29 cellular contexts compared by ENCODE assay signal in the genomic region with DNA sequence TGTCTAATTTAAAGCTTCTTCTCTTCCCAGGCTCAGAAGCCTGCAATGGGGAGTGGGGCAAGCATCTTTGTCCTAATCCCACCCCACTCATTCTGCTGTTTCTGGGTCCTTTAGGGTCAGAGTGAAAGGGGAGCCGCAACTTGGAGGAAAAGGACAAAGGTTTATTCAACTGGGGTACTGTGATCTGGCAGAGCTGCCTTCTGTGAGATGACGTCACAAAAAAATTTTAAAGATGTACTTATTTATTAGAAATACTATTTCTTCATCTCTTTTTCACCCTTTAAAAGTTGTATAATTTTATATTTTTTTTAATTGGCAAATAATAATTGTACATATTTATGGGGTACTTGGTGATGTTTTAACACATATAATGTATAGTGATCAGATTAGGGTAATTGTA.
"Had no signal": no experiment of that assay in that cellular context is flagged by ENCODE, and none has a peak within 500 bp of the region (broad histone marks: within the 10 kb centered on the region; RNA-seq: fewer than 3 reads in every experiment).

No MANE protein-coding gene starts in this region.

- H3K4me3 ChIP-seq: stomach, suprapubic skin, testis, thoracic aorta, thyroid gland, tibial artery, tibial nerve, transverse colon, upper lobe of left lung, upper lobe of right lung, uterus, vagina had no signal

- FAIRE-seq: urothelium cell line had no signal

- H3K27me3 ChIP-seq: stomach, suprapubic skin, testis, thyroid gland, tibial artery, tibial nerve, transverse colon, upper lobe of left lung, upper lobe of right lung, uterus, vagina had no signal

- H3K4me3 Mint-ChIP-seq: stimulated activated effector memory CD8-positive, alpha-beta T cell treated with anti-CD3 and anti-CD28 coated beads, Interleukin-12 subunit alpha, Interleukin-12 subunit beta, amount 100 ng/mL, for 72 hours; stimulated activated memory B cell treated with anti-CD40 and anti-IgM and Interleukin-4, amounts not matched to agents 10 μg/mL and 1 μg/mL and 100 μg/mL, for 72 hours; stimulated activated naive B cell treated with anti-CD40 and anti-IgM and Interleukin-4, amounts not matched to agents 10 μg/mL and 1 μg/mL and 100 μg/mL, for 72 hours; stimulated activated naive CD8-positive, alpha-beta T cell treated with anti-CD3 and anti-CD28 coated beads, Interleukin-15, amount 100 ng/mL, for 72 hours; stimulated activated naive CD8-positive, alpha-beta T cell treated with anti-CD3 and anti-CD28 coated beads, Interleukin-15, Interleukin-2, amounts not matched to agents 100 ng/mL and 50 ng/mL, for 24 hours; type B pancreatic cell had no signal

- H3K27ac Mint-ChIP-seq: stimulated activated effector memory CD8-positive, alpha-beta T cell treated with anti-CD3 and anti-CD28 coated beads, Interleukin-12 subunit alpha, Interleukin-12 subunit beta, amount 100 ng/mL, for 72 hours; stimulated activated memory B cell treated with anti-CD40 and anti-IgM and Interleukin-4, amounts not matched to agents 10 μg/mL and 1 μg/mL and 100 μg/mL, for 72 hours; stimulated activated naive B cell treated with anti-CD40 and anti-IgM and Interleukin-4, amounts not matched to agents 10 μg/mL and 1 μg/mL and 100 μg/mL, for 72 hours; stimulated activated naive CD8-positive, alpha-beta T cell treated with anti-CD3 and anti-CD28 coated beads, Interleukin-15, amount 100 ng/mL, for 72 hours; stimulated activated naive CD8-positive, alpha-beta T cell treated with anti-CD3 and anti-CD28 coated beads, Interleukin-15, Interleukin-2, amounts not matched to agents 100 ng/mL and 50 ng/mL, for 24 hours; type B pancreatic cell had no signal

- H3K36me3 ChIP-seq: stomach, suprapubic skin, thoracic aorta, thyroid gland, tibial artery, tibial nerve, transverse colon, upper lobe of left lung, upper lobe of right lung, uterus, vagina had no signal

- H3K4me1 Mint-ChIP-seq: stimulated activated effector memory CD8-positive, alpha-beta T cell treated with anti-CD3 and anti-CD28 coated beads, Interleukin-12 subunit alpha, Interleukin-12 subunit beta, amount 100 ng/mL, for 72 hours; stimulated activated memory B cell treated with anti-CD40 and anti-IgM and Interleukin-4, amounts not matched to agents 10 μg/mL and 1 μg/mL and 100 μg/mL, for 72 hours; stimulated activated naive B cell treated with anti-CD40 and anti-IgM and Interleukin-4, amounts not matched to agents 10 μg/mL and 1 μg/mL and 100 μg/mL, for 72 hours; stimulated activated naive CD8-positive, alpha-beta T cell treated with anti-CD3 and anti-CD28 coated beads, Interleukin-15, amount 100 ng/mL, for 72 hours had no signal

- H3K27ac ChIP-seq: stomach, suprapubic skin, testis, thoracic aorta, thyroid gland, tibial artery, tibial nerve, transverse colon, upper lobe of left lung, upper lobe of right lung, uterus, vagina had no signal

- DNase-seq: stimulated activated CD4-positive, alpha-beta T cell treated with anti-CD3 and anti-CD28 coated beads, Interleukin-2, amount 100 ng/mL, for 48 hours; stimulated activated CD4-positive, alpha-beta T cell treated with anti-CD3 and anti-CD28 coated beads, Interleukin-4, amount 100 ng/mL, for 1 hour; stimulated activated CD4-positive, alpha-beta T cell treated with anti-CD3 and anti-CD28 coated beads, Interleukin-4, amount 100 ng/mL, for 24 hours; stimulated activated CD4-positive, alpha-beta T cell treated with anti-CD3 and anti-CD28 coated beads, Interleukin-4, amount 100 ng/mL, for 4 hours; stimulated activated CD8-positive, alpha-beta memory T cell treated with anti-CD3 and anti-CD28 coated beads, Interleukin-4, amount 100 ng/mL, for 48 hours; stimulated activated naive B cell treated with anti-CD40 and anti-IgM and Interleukin-4, amounts not matched to agents 10 μg/mL and 1 μg/mL and 100 μg/mL, for 72 hours; stimulated activated naive CD4-positive, alpha-beta T cell; stimulated activated naive CD4-positive, alpha-beta T cell treated with Interleukin-2 at 50 U/mL for 16 hours; stimulated activated naive CD8-positive, alpha-beta T cell treated with anti-CD3 and anti-CD28 coated beads, Interleukin-15, amount 100 ng/mL, for 72 hours; stimulated activated naive CD8-positive, alpha-beta T cell treated with anti-CD3 and anti-CD28 coated beads, Interleukin-15, Interleukin-2, amounts not matched to agents 100 U/mL and 50 U/mL, for 24 hours; stomach; substantia nigra; testis; thyroid gland; tibial artery; transverse colon; trophoblast cell; upper lobe of left lung; upper lobe of right lung; uterus had no signal

- H3K36me3 Mint-ChIP-seq: stimulated activated effector memory CD8-positive, alpha-beta T cell treated with anti-CD3 and anti-CD28 coated beads, Interleukin-12 subunit alpha, Interleukin-12 subunit beta, amount 100 ng/mL, for 72 hours; stimulated activated memory B cell treated with anti-CD40 and anti-IgM and Interleukin-4, amounts not matched to agents 10 μg/mL and 1 μg/mL and 100 μg/mL, for 72 hours; stimulated activated naive B cell treated with anti-CD40 and anti-IgM and Interleukin-4, amounts not matched to agents 10 μg/mL and 1 μg/mL and 100 μg/mL, for 72 hours; type B pancreatic cell had no signal

- H3K9me3 Mint-ChIP-seq: stimulated activated memory B cell treated with anti-CD40 and anti-IgM and Interleukin-4, amounts not matched to agents 10 μg/mL and 1 μg/mL and 100 μg/mL, for 72 hours; stimulated activated naive CD8-positive, alpha-beta T cell treated with anti-CD3 and anti-CD28 coated beads, Interleukin-15, amount 100 ng/mL, for 72 hours; type B pancreatic cell had no signal

- ATAC-seq: stimulated activated effector memory CD8-positive, alpha-beta T cell treated with anti-CD3 and anti-CD28 coated beads, Interleukin-12 subunit alpha, Interleukin-12 subunit beta, amount 100 ng/mL, for 72 hours; stimulated activated memory B cell treated with anti-CD40 and anti-IgM and Interleukin-4, amounts not matched to agents 10 μg/mL and 1 μg/mL and 100 μg/mL, for 72 hours; stimulated activated naive B cell treated with anti-CD40 and anti-IgM and Interleukin-4, amounts not matched to agents 10 μg/mL and 1 μg/mL and 100 μg/mL, for 72 hours; stimulated activated naive CD8-positive, alpha-beta T cell treated with anti-CD3 and anti-CD28 coated beads, Interleukin-15, amount 100 ng/mL, for 72 hours; stimulated activated naive CD8-positive, alpha-beta T cell treated with anti-CD3 and anti-CD28 coated beads, Interleukin-15, Interleukin-2, amounts not matched to agents 100 U/mL and 50 U/mL, for 24 hours; upper lobe of right lung had no signal

- H3K4me1 ChIP-seq: stomach, suprapubic skin, testis, thyroid gland, tibial artery, tibial nerve, transverse colon, upper lobe of left lung, upper lobe of right lung, uterus, vagina had no signal

- H3K9me3 ChIP-seq: stomach, suprapubic skin, testis, thoracic aorta, thyroid gland, tibial artery, tibial nerve, transverse colon, upper lobe of left lung, upper lobe of right lung, uterus, vagina had no signal

- H3K27me3 Mint-ChIP-seq: stimulated activated memory B cell treated with anti-CD40 and anti-IgM and Interleukin-4, amounts not matched to agents 10 μg/mL and 1 μg/mL and 100 μg/mL, for 72 hours; stimulated activated naive B cell treated with anti-CD40 and anti-IgM and Interleukin-4, amounts not matched to agents 10 μg/mL and 1 μg/mL and 100 μg/mL, for 72 hours; stimulated activated naive CD8-positive, alpha-beta T cell treated with anti-CD3 and anti-CD28 coated beads, Interleukin-15, amount 100 ng/mL, for 72 hours; stimulated activated naive CD8-positive, alpha-beta T cell treated with anti-CD3 and anti-CD28 coated beads, Interleukin-15, Interleukin-2, amounts not matched to agents 100 ng/mL and 50 ng/mL, for 24 hours had no signal
